1 cellular context compared by ENCODE assay signal in genomic region chr11:27388001-27388400, GRCh38.
TF ChIP-seq lines count a peak whose summit lies in the region.

No MANE protein-coding gene starts in this region.

TF ChIP-seq in K562, 482 proteins besides CTCF, POLR2A, EP300 and RAD21 (continued from another document and continues in another):
- TF ChIP-seq ATF3 (IDR thresholded peaks at IDR 0.05) (peak; percentile 61), ATF3 (CRISPR knock-in tag; conservative IDR thresholded peaks at IDR 0.05) (no peak), ATF6 (CRISPR knock-in tag; IDR thresholded peaks at IDR 0.05) (no peak), HMG20B (CRISPR knock-in tag; IDR thresholded peaks at IDR 0.05) (no peak), HIVEP1 (CRISPR knock-in tag; IDR thresholded peaks at IDR 0.05) (no peak), TCF3 (CRISPR knock-in tag; IDR thresholded peaks at IDR 0.05) (peak; percentile 74), FOSL1 (tag; conservative IDR thresholded peaks at IDR 0.05) (peak; percentile 50; the same call in 1 of the 2 replicates), NFE2L1 (tag; IDR thresholded peaks at IDR 0.05; ENCODE audit: borderline replicate concordance, low read depth) (no peak), PATZ1 (CRISPR knock-in tag; IDR thresholded peaks at IDR 0.05; ENCODE audit: borderline replicate concordance) (no peak), DIDO1 (tag; IDR thresholded peaks at IDR 0.05; ENCODE audit: low read depth) (no peak), MAFF (IDR thresholded peaks at IDR 0.05; ENCODE audit: low read length) (no peak), SOX6 (IDR thresholded peaks at IDR 0.05) (peak; percentile 63), JUND (IDR thresholded peaks at IDR 0.05; ENCODE audit: borderline replicate concordance, low read depth, low read length) (peak; percentile 81), JUND (tag; IDR thresholded peaks at IDR 0.05; ENCODE audit: borderline replicate concordance, low read depth, low read length) (no peak; the same call in 2 of the 3 replicates), ZNF277 (CRISPR knock-in tag; IDR thresholded peaks at IDR 0.05; ENCODE audit: borderline replicate concordance) (no peak), MAZ (CRISPR knock-in tag; conservative IDR thresholded peaks at IDR 0.05 in 1 of 2, IDR thresholded peaks at IDR 0.05 in 1 of 2) (no peak), ETS2 (tag; IDR thresholded peaks at IDR 0.05; ENCODE audit: borderline replicate concordance, poor library complexity, severe bottlenecking) (no peak), KDM1A (IDR thresholded peaks at IDR 0.05) (peak in 1 of 2 experiments; percentile 38; a peak in 1 of 4 replicates), ZNF398 (CRISPR knock-in tag; IDR thresholded peaks at IDR 0.05) (no peak), ILK (tag; IDR thresholded peaks at IDR 0.05; ENCODE audit: borderline replicate concordance, low read depth) (no peak), CCAR2 (IDR thresholded peaks at IDR 0.05; ENCODE audit: low read depth, low read length) (no peak), ZNF23 (CRISPR knock-in tag; IDR thresholded peaks at IDR 0.05) (no peak), ZBTB1 (CRISPR knock-in tag; IDR thresholded peaks at IDR 0.05; ENCODE audit: borderline replicate concordance, low read depth) (no peak), NFE2 (IDR thresholded peaks at IDR 0.05; ENCODE audit: low read depth) (0 out of 2 replicates have a peak, but pooled peaks have one; percentile 31), ZNF695 (CRISPR knock-in tag; IDR thresholded peaks at IDR 0.05) (no peak), RCOR1 (IDR thresholded peaks at IDR 0.05; ENCODE audit: borderline replicate concordance in 1 of 2, low read depth in 2 of 2, low read length in 2 of 2) (peak in 1 of 2 experiments; percentile 64; a peak in 1 of 4 replicates), CHD7 (IDR thresholded peaks at IDR 0.05; ENCODE audit: low read depth, low read length) (no peak), SUPT5H (IDR thresholded peaks at IDR 0.05) (no peak), CREB5 (CRISPR knock-in tag; IDR thresholded peaks at IDR 0.05) (no peak), SREBF1 (IDR thresholded peaks at IDR 0.05; ENCODE audit: borderline replicate concordance, low read depth, low read length) (no peak), ATF2 (CRISPR knock-in tag; IDR thresholded peaks at IDR 0.05) (no peak), GTF2B (IDR thresholded peaks at IDR 0.05; ENCODE audit: extremely low read depth, insufficient read length) (no peak), ZNF253 (CRISPR knock-in tag; conservative IDR thresholded peaks at IDR 0.05) (no peak), NCOA1 (IDR thresholded peaks at IDR 0.05; ENCODE audit: low read depth) (no peak)
